In the genomic region with DNA sequence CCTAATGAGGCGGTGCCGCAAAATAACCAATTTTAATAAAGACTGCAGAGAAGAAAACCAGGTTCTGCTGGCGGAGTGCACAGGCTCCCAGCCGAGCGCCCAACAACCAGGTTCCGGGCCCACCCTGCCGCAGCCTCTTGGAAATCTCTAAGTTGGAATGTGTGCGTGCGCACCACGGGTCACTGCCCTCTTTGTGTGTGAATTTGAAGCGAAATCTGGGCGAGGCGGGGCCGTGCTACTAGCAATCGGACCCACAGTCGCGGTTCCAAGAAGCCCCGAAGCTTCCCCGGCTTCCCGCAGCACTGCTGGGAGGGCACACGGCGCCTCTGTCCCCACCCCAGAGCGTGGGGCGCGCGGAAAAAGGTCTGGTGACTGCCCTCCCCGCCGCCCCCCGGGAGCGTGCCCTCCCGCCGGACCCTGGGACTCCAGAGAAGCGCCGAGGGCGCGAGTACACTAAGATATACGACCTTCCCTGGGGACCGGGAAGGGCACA, we compare ENCODE assay signal across 8 cellular contexts. TPM values are rescaled to one million over a fixed set of nuclear protein-coding genes. Genes with fewer than 3 reads are reported as not detected.
DNase-seq lines count a peak whose midpoint lies in the region; ATAC-seq and TF ChIP-seq lines count a peak whose summit lies in the region.

No MANE protein-coding gene starts in this region.

- peak; percentile 18 for ATAC-seq in GM18517 (IDR thresholded peaks at IDR 0.05; ENCODE audit: unreplicated experiment)
- peak; percentile 15 for ATAC-seq in HG03175 (IDR thresholded peaks at IDR 0.05; ENCODE audit: unreplicated experiment)
- ATAC-seq in SK-N-SH treated with all-trans-retinoic acid at 6 μM for 48 hours, result peak; percentile 61

- no peak for TF ChIP-seq CTCF in breast epithelium (IDR thresholded peaks at IDR 0.05)

- no peaks in the 10 kb centered on the region for H3K27me3 ChIP-seq in breast epithelium

- H3K4me1 ChIP-seq in breast epithelium, result peaks cover 0 to 10% of the 10 kb centered on the region in 2 donors

- TF ChIP-seq POLR2A in breast epithelium (IDR thresholded peaks at IDR 0.05), result no peak

- H3K4me3 ChIP-seq in breast epithelium, result peak overlapping the region; percentile 75 to 93 (median 90)

- peak overlapping the region; percentile 98 to 100 for H3K27ac ChIP-seq in breast epithelium

- H3K9me3 ChIP-seq in breast epithelium, result no peaks in the 10 kb centered on the region

- DNase-seq in ACHN, result peak; percentile 69
- DNase-seq in breast epithelium (ENCODE audit: low spot score in 2 of 2), result peak; percentile 75 to 79
- peak; percentile 80 for DNase-seq in iris pigment epithelial cell (ENCODE audit: low read depth)
- peak; percentile 40 for DNase-seq in stimulated activated CD4-positive, alpha-beta T cell treated with anti-CD3 and anti-CD28 coated beads, Interleukin-12 subunit alpha, Interleukin-12 subunit beta, amount 100 ng/mL, for 4 hours
- DNase-seq in OCI-M2 (lab: John Stamatoyannopoulos, UW; ENCODE audit: unreplicated experiment), result no peak

- intact Hi-C loops in breast epithelium (cut with DNase I; ENCODE audit: low total_unique reads), result loop anchor here (5.0 kb wide), 1 partner anchor 541 kb away; no protein-coding TSS in a partner anchor

- H3K36me3 ChIP-seq in breast epithelium, result no peaks in the 10 kb centered on the region

- in situ Hi-C loops in ACHN (cut with HindIII; ENCODE audit: low pct_ligation_motif_present, low pct_unique_long_range_greater_than_20kb, low sequenced_read_pairs), result no loop called here

TF ChIP-seq in SK-N-SH treated with all-trans-retinoic acid at 6 μM for 48 hours, 23 proteins besides CTCF, POLR2A, EP300 and RAD21:
- TF ChIP-seq OSR1 (CRISPR knock-in tag; IDR thresholded peaks at IDR 0.05) (no peak), GLIS3 (CRISPR knock-in tag; IDR thresholded peaks at IDR 0.05) (peak; percentile 9; the same call in 1 of the 2 replicates), CSDC2 (CRISPR knock-in tag; IDR thresholded peaks at IDR 0.05) (no peak), ZNF565 (CRISPR knock-in tag; conservative IDR thresholded peaks at IDR 0.05; ENCODE audit: low read depth) (no peak), SNAI2 (CRISPR knock-in tag; IDR thresholded peaks at IDR 0.05) (no peak)
- TF ChIP-seq, protein P1, sequence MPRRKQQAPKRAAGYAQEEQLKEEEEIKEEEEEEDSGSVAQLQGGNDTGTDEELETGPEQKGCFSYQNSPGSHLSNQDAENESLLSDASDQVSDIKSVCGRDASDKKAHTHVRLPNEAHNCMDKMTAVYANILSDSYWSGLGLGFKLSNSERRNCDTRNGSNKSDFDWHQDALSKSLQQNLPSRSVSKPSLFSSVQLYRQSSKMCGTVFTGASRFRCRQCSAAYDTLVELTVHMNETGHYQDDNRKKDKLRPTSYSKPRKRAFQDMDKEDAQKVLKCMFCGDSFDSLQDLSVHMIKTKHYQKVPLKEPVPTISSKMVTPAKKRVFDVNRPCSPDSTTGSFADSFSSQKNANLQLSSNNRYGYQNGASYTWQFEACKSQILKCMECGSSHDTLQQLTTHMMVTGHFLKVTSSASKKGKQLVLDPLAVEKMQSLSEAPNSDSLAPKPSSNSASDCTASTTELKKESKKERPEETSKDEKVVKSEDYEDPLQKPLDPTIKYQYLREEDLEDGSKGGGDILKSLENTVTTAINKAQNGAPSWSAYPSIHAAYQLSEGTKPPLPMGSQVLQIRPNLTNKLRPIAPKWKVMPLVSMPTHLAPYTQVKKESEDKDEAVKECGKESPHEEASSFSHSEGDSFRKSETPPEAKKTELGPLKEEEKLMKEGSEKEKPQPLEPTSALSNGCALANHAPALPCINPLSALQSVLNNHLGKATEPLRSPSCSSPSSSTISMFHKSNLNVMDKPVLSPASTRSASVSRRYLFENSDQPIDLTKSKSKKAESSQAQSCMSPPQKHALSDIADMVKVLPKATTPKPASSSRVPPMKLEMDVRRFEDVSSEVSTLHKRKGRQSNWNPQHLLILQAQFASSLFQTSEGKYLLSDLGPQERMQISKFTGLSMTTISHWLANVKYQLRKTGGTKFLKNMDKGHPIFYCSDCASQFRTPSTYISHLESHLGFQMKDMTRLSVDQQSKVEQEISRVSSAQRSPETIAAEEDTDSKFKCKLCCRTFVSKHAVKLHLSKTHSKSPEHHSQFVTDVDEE (CRISPR knock-in tag; IDR thresholded peaks at IDR 0.05), result no peak
- TF ChIP-seq, protein P2, sequence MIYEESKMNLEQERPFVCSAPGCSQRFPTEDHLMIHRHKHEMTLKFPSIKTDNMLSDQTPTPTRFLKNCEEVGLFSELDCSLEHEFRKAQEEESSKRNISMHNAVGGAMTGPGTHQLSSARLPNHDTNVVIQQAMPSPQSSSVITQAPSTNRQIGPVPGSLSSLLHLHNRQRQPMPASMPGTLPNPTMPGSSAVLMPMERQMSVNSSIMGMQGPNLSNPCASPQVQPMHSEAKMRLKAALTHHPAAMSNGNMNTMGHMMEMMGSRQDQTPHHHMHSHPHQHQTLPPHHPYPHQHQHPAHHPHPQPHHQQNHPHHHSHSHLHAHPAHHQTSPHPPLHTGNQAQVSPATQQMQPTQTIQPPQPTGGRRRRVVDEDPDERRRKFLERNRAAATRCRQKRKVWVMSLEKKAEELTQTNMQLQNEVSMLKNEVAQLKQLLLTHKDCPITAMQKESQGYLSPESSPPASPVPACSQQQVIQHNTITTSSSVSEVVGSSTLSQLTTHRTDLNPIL (CRISPR knock-in tag; IDR thresholded peaks at IDR 0.05; ENCODE audit: low read depth), result no peak

RNA-seq across cellular contexts. Expression of a gene that starts 0.7 kb away (rescaled TPM):
- total RNA-seq in breast epithelium, result 10 to 100 TPM; 34.4 to 45.9 (median 40.2) TPM
